In the genomic region with DNA sequence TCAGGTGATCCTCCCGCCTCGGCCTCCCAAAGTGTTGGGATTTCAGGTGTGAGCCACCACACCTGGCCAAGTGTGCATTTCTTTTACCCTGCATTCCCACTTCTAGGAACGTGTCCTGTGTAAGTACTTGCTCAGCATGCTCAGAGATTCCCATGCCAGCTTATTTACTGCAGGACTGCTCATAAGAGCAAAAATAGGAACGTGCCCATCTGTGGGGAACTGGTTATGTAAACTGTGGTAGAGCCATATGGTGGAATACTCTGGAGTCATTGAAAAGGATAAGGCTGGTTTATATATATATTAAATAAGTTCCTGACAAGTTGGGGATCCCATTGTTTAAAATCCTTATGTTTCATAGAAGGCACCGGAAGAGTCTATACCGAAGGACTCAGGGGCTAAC, we compare ENCODE assay signal across 23 cellular contexts.
"Had no signal": no experiment of that assay in that cellular context is flagged by ENCODE, and none has a peak within 500 bp of the region (broad histone marks: within the 10 kb centered on the region; RNA-seq: fewer than 3 reads in every experiment).

No MANE protein-coding gene starts in this region.

- H3K4me1 ChIP-seq: ascending aorta, uterus had no signal

- ATAC-seq: activated CD4-positive, alpha-beta T cell treated with anti-CD3 and anti-CD28 coated beads for 36 hours; heart right ventricle; left lung; lower lobe of right lung; natural killer cell treated with Interleukin-12 subunit alpha and Interleukin-12 subunit beta and Interleukin-15 and Interleukin-18, amount 100 ng/mL, for 72 hours; right lobe of liver had no signal

- H3K9me3 ChIP-seq: ascending aorta, esophagus muscularis mucosa, heart right ventricle, left lung, lower lobe of right lung, ovary, right lobe of liver, uterus had no signal

- DNase-seq: activated CD4-positive, alpha-beta T cell treated with anti-CD3 and anti-CD28 coated beads for 36 hours; activated CD4-positive, CD25-positive, alpha-beta regulatory T cell; activated CD8-positive, alpha-beta memory T cell treated with anti-CD3 and anti-CD28 coated beads for 24 hours; activated gamma-delta T cell; activated naive CD4-positive, alpha-beta T cell treated with anti-CD3 and anti-CD28 coated beads, Interleukin-2, amount 10 ng/mL, durations not matched to agents 7 days and 5 days; activated naive CD8-positive, alpha-beta T cell treated with anti-CD3 and anti-CD28 coated beads, Interleukin-2, amount 10 ng/mL, durations not matched to agents 7 days and 5 days; effector CD4-positive, alpha-beta T cell; foreskin melanocyte; heart right ventricle; kidney glomerular epithelial cell; left lung; lower lobe of right lung; mesenchymal stem cell; ovary; right lobe of liver; stimulated activated CD4-positive, alpha-beta T cell treated with anti-CD3 and anti-CD28 coated beads, Interleukin-2, amount 100 ng/mL, for 48 hours; stimulated activated naive CD4-positive, alpha-beta T cell treated with Interleukin-2 at 50 U/mL for 16 hours; T-helper 1 cell; uterus had no signal

- H3K36me3 ChIP-seq: ovary, right lobe of liver, uterus had no signal

- H3K27ac ChIP-seq: ascending aorta, cardiac muscle cell, heart right ventricle, lower lobe of right lung, ovary, right lobe of liver, uterus had no signal

- H3K4me3 ChIP-seq: ascending aorta, cardiac muscle cell, esophagus muscularis mucosa, heart right ventricle, left lung, lower lobe of right lung, ovary, right lobe of liver, uterus had no signal

- H3K27me3 ChIP-seq: ascending aorta, cardiac muscle cell, esophagus muscularis mucosa, heart right ventricle, left lung, ovary, right lobe of liver, uterus had no signal
